Comparison of ENCODE assay signal across 14 cellular contexts in the genomic region with DNA sequence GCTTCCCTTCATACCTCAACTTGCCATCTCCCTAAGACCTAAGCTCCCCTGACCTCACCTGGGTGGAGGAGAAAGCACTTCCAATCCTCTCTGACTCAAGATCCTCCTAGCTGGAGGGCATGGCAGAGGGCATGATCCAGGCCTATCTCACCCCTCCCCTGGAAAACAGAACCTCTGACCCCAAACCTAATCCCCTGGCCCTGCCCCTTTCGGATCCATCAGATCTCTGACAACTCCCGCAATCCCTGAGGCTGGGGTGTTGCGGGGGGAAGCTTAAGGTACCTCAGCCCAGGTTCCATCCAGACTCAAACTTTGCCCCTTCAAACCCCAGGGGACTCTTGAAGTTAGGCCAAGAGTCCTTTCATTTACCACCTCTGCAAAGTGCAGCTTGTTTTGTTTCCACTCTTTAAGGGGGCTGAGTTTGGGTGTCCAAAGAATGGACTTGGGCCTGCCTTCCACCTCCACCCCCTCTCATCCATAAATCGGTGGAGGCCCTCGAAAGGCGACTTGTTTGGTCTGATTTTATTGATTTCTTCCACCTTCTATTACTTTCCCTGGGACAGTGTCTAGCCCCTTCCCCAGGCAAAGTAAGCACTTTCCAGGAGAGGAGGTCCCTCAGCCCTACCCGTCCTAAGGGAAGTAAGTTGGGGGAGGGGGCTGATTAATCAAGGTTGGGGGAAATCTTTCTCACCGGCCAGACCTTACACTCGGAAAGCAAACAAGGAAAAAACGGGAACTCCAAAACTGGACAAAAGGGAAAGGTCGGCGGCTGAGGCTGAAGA. TPM values are rescaled to one million over a fixed set of nuclear protein-coding genes. Genes with fewer than 3 reads are reported as not detected.
DNase-seq lines count a peak whose midpoint lies in the region; ATAC-seq and TF ChIP-seq lines count a peak whose summit lies in the region.
"Had no signal": no experiment of that assay in that cellular context is flagged by ENCODE, and none has a peak within 500 bp of the region (broad histone marks: within the 10 kb centered on the region; RNA-seq: fewer than 3 reads in every experiment).

No MANE protein-coding gene starts in this region.

- H3K4me1 Mint-ChIP-seq in activated CD4-positive, alpha-beta T cell treated with anti-CD3 and anti-CD28 coated beads, Interleukin-2, amount 10 ng/mL, durations not matched to agents 7 days and 5 days, result peaks cover 36% of the 10 kb centered on the region
- H3K4me1 Mint-ChIP-seq in endothelial cell (ENCODE audit: unreplicated experiment), result peaks cover 19% of the 10 kb centered on the region

- no peak overlapping the region for H3K27ac Mint-ChIP-seq in activated CD4-positive, alpha-beta T cell treated with anti-CD3 and anti-CD28 coated beads, Interleukin-2, amount 10 ng/mL, durations not matched to agents 7 days and 5 days
- H3K27ac Mint-ChIP-seq in endothelial cell (ENCODE audit: unreplicated experiment), result no peak overlapping the region

- ATAC-seq in PC-3, result no peak
- no peak for ATAC-seq in aorta (ENCODE audit: low FRiP score)
- ATAC-seq in GM18867 (IDR thresholded peaks at IDR 0.05; ENCODE audit: unreplicated experiment), result no peak
- ATAC-seq: body of pancreas, left lobe of liver had no signal

- no peaks in the 10 kb centered on the region for H3K36me3 ChIP-seq in PC-3 (ENCODE audit: low read depth, low read length)
- no peaks in the 10 kb centered on the region for H3K36me3 ChIP-seq in neuronal stem cell (replicated peaks in 1 of 2; ENCODE audit: control insufficient read depth in 2 of 2, insufficient read depth in 2 of 2, low read length in 2 of 2)
- no peaks in the 10 kb centered on the region for H3K36me3 ChIP-seq in GM23248 (ENCODE audit: low read depth)
- no peaks in the 10 kb centered on the region for H3K36me3 ChIP-seq in aorta (ENCODE audit: control insufficient read depth in 1 of 2, insufficient read depth in 2 of 2, low read length in 1 of 2)
- H3K36me3 ChIP-seq: prostate gland had no signal

- no peaks in the 10 kb centered on the region for H3K36me3 Mint-ChIP-seq in activated CD4-positive, alpha-beta T cell treated with anti-CD3 and anti-CD28 coated beads, Interleukin-2, amount 10 ng/mL, durations not matched to agents 7 days and 5 days (ENCODE audit: low read depth)
- H3K36me3 Mint-ChIP-seq in endothelial cell (ENCODE audit: low read depth, unreplicated experiment), result no peaks in the 10 kb centered on the region

- H3K9me2 ChIP-seq in PC-3 (replicated peaks; ENCODE audit: low read length) (no peaks in the 10 kb centered on the region), GM23248 (ENCODE audit: insufficient read depth) (no peaks in the 10 kb centered on the region)
- H3K9me2 ChIP-seq: SK-N-SH had no signal

- H4K91ac ChIP-seq in neuronal stem cell (ENCODE audit: low read depth, low read length, poor library complexity), result no peak overlapping the region

- H3K23ac ChIP-seq in neuronal stem cell (ENCODE audit: low read depth, low read length, poor library complexity), result no peak overlapping the region

- H3K18ac ChIP-seq in neuronal stem cell (ENCODE audit: low read length), result peak overlapping the region; percentile 79

- H3K14ac ChIP-seq in neuronal stem cell (ENCODE audit: low read length), result no peak overlapping the region

- H2AK5ac ChIP-seq in neuronal stem cell (ENCODE audit: low read depth, low read length), result no peak overlapping the region

- POLR2A ChIA-PET in activated CD4-positive, alpha-beta T cell treated with anti-CD3 and anti-CD28 coated beads, Interleukin-2, amount 10 ng/mL, durations not matched to agents 7 days and 5 days (lab: Charles Lee), result no interaction called here
- POLR2A ChIA-PET in PC-3 (lab: Charles Lee; ENCODE audit: unreplicated experiment), result no interaction called here

- no peak overlapping the region for H3K4ac ChIP-seq in neuronal stem cell (ENCODE audit: low read length)

- H3K27me3 Mint-ChIP-seq in activated CD4-positive, alpha-beta T cell treated with anti-CD3 and anti-CD28 coated beads, Interleukin-2, amount 10 ng/mL, durations not matched to agents 7 days and 5 days, result peaks cover 53% of the 10 kb centered on the region
- peaks cover 39% of the 10 kb centered on the region for H3K27me3 Mint-ChIP-seq in endothelial cell (ENCODE audit: unreplicated experiment)

- H3K4me2 ChIP-seq in PC-3 (ENCODE audit: low read length) (no peak overlapping the region), neuronal stem cell (ENCODE audit: insufficient read depth, low read length, poor library complexity, severe bottlenecking) (peak overlapping the region; percentile 78), GM23248 (ENCODE audit: unreplicated experiment) (no peak overlapping the region)
- H3K4me2 ChIP-seq: SK-N-SH had no signal

- H3K27me3 ChIP-seq in PC-3 (ENCODE audit: low read length) (no peaks in the 10 kb centered on the region), neuronal stem cell (ENCODE audit: control insufficient read depth in 3 of 3, insufficient read depth in 3 of 3, low read depth in 1 of 3, low read length in 3 of 3) (peaks cover 6 to 56% (median 50%) of the 10 kb centered on the region in 3 experiments), GM23248 (replicated peaks; ENCODE audit: insufficient read depth) (peaks cover 13% of the 10 kb centered on the region; the same call in 1 of the 2 replicates), aorta (ENCODE audit: control insufficient read depth in 1 of 2, insufficient read depth in 2 of 2, low read length in 1 of 2) (no peaks in the 10 kb centered on the region)

- intact Hi-C loops in PC-3 (cut with micrococcal nuclease) (no loop called here), aorta (cut with DNase I) (loop anchor here in 1 of 2 donors (10.0 kb wide), 2 partner anchors 227 to 483 kb away; a partner anchor contains a TSS)

- H3K79me2 ChIP-seq in PC-3 (ENCODE audit: low read length) (no peaks in the 10 kb centered on the region), GM23248 (ENCODE audit: insufficient read depth) (no peaks in the 10 kb centered on the region)

- no peak overlapping the region for H2BK5ac ChIP-seq in neuronal stem cell (ENCODE audit: low read length)

- H2BK15ac ChIP-seq in neuronal stem cell (ENCODE audit: low read length), result peak overlapping the region; percentile 2

- BruUV-seq in PC-3 (replicated peaks; lab: Mats Ljungman, UMichigan), result TSS peak; percentile 57

- H3F3A ChIP-seq in PC-3 (ENCODE audit: low read length, unreplicated experiment) (no peaks in the 10 kb centered on the region), GM23248 (ENCODE audit: insufficient read depth) (peaks cover 11% of the 10 kb centered on the region; the same call in 1 of the 2 replicates)

- no peak for DNase-seq in activated CD4-positive, alpha-beta T cell treated with anti-CD3 and anti-CD28 coated beads, Interleukin-2, amount 10 ng/mL, durations not matched to agents 7 days and 5 days
- DNase-seq in activated CD4-positive, alpha-beta T cell treated with anti-CD3 and anti-CD28 coated beads for 4 hours, result no peak
- DNase-seq in PC-3 (no peak), endothelial cell (ENCODE audit: low spot score) (no peak), neuronal stem cell (ENCODE audit: low spot score) (no peak), GM23248 (no peak), aorta (no peak)
- DNase-seq: body of pancreas; NCI-H1092; SK-N-SH; stimulated activated CD4-positive, alpha-beta T cell treated with anti-CD3 and anti-CD28 coated beads, Interleukin-4, amount 100 ng/mL, for 4 hours had no signal

- TF ChIP-seq CTCF in PC-3 (conservative IDR thresholded peaks at IDR 0.05; ENCODE audit: low read depth, low read length) (no peak), endothelial cell (IDR thresholded peaks at IDR 0.05; ENCODE audit: unreplicated experiment) (no peak)

- no peak overlapping the region for H3K4me3 ChIP-seq in PC-3 (ENCODE audit: low read length)
- H3K4me3 ChIP-seq in neuronal stem cell (ENCODE audit: low read length in 2 of 2), result peak overlapping the region; percentile 56 to 91
- no peak overlapping the region for H3K4me3 ChIP-seq in GM23248
- no peak overlapping the region for H3K4me3 ChIP-seq in aorta (ENCODE audit: low read length in 2 of 2)
- H3K4me3 ChIP-seq: body of pancreas, prostate gland had no signal

- H3K27ac ChIP-seq in PC-3 (ENCODE audit: low read length) (no peak overlapping the region), neuronal stem cell (replicated peaks; ENCODE audit: low read length) (no peak overlapping the region), GM23248 (no peak overlapping the region), aorta (ENCODE audit: low read depth in 1 of 2, low read length in 2 of 2) (no peak overlapping the region)
- H3K27ac ChIP-seq: body of pancreas, prostate gland had no signal

- peak overlapping the region; percentile 41 for H3K4me3 Mint-ChIP-seq in activated CD4-positive, alpha-beta T cell treated with anti-CD3 and anti-CD28 coated beads, Interleukin-2, amount 10 ng/mL, durations not matched to agents 7 days and 5 days
- peak overlapping the region; percentile 77 for H3K4me3 Mint-ChIP-seq in endothelial cell (ENCODE audit: unreplicated experiment)

- in situ Hi-C loops in GM23248 (cut with MboI), result no loop called here

- no peak overlapping the region for H4K8ac ChIP-seq in neuronal stem cell (ENCODE audit: low read depth, low read length)

- H3K9me3 Mint-ChIP-seq in activated CD4-positive, alpha-beta T cell treated with anti-CD3 and anti-CD28 coated beads, Interleukin-2, amount 10 ng/mL, durations not matched to agents 7 days and 5 days, result no peaks in the 10 kb centered on the region
- no peaks in the 10 kb centered on the region for H3K9me3 Mint-ChIP-seq in endothelial cell (ENCODE audit: unreplicated experiment)

- H2BK12ac ChIP-seq in neuronal stem cell (ENCODE audit: low read length), result no peak overlapping the region

- no peak overlapping the region for H2AFZ ChIP-seq in PC-3 (ENCODE audit: low read length)
- H2AFZ ChIP-seq in neuronal stem cell (ENCODE audit: low read length), result peak overlapping the region; percentile 30
- no peak overlapping the region for H2AFZ ChIP-seq in GM23248

- CTCF ChIA-PET in activated CD4-positive, alpha-beta T cell treated with anti-CD3 and anti-CD28 coated beads, Interleukin-2, amount 10 ng/mL, durations not matched to agents 7 days and 5 days (lab: Charles Lee), result interaction anchor here (0.6 to 0.9 kb wide), 2 partner anchors 9 to 131 kb away, joined by 3 to 4 read pairs; no protein-coding TSS in a partner anchor
- CTCF ChIA-PET in PC-3 (lab: Charles Lee), result interaction anchor here (0.5 kb wide), 1 partner anchor 134 kb away, joined by 9 read pairs; no protein-coding TSS in a partner anchor

- no CpG with 5 or more reads among the region's 12 CpGs for whole genome bisulfite sequencing in neuronal stem cell (ENCODE audit: extremely low coverage in 2 of 2, insufficient read length in 2 of 2, insufficient replicate concordance in 1 of 2), 2 donors
- 86 to 88% methylated on average over 11 to 12 of the region's 12 CpGs for WGBS in GM23248 (ENCODE audit: low coverage in 1 of 2, low lambda C conversion rate in 2 of 2, missing lambda C conversion rate in 2 of 2), 2 experiments
- 84 to 85% methylated on average over 12 of the region's 12 CpGs for WGBS in aorta, 2 donors

- no peaks in the 10 kb centered on the region for H3K79me1 ChIP-seq in neuronal stem cell (ENCODE audit: low read depth, low read length)

- H4K20me1 ChIP-seq in PC-3 (ENCODE audit: low read length) (no peaks in the 10 kb centered on the region), GM23248 (ENCODE audit: insufficient read depth) (no peaks in the 10 kb centered on the region)

- H3K9ac ChIP-seq in PC-3 (ENCODE audit: low read length) (no peak overlapping the region), neuronal stem cell (ENCODE audit: low read depth, low read length, poor library complexity) (no peak overlapping the region), GM23248 (no peak overlapping the region)
- H3K9ac ChIP-seq: SK-N-SH had no signal

- no peak overlapping the region for H2BK120ac ChIP-seq in neuronal stem cell (ENCODE audit: low read depth, low read length)

- H3K9me3 ChIP-seq in PC-3 (ENCODE audit: low read length) (no peaks in the 10 kb centered on the region), neuronal stem cell (replicated peaks in 1 of 2; ENCODE audit: control insufficient read depth in 2 of 2, insufficient read depth in 1 of 2, low read depth in 1 of 2, low read length in 2 of 2) (no peaks in the 10 kb centered on the region), GM23248 (ENCODE audit: low read depth) (no peaks in the 10 kb centered on the region), aorta (ENCODE audit: control insufficient read depth, low read length) (no peaks in the 10 kb centered on the region)
- H3K9me3 ChIP-seq: body of pancreas, prostate gland, SK-N-SH had no signal

- H3K4me1 ChIP-seq in PC-3 (ENCODE audit: insufficient read depth, low read length) (peaks cover 10% of the 10 kb centered on the region; the same call in 1 of the 2 replicates), neuronal stem cell (ENCODE audit: control insufficient read depth in 2 of 2, insufficient read depth in 1 of 2, low read depth in 1 of 2, low read length in 2 of 2) (peaks cover 17 to 20% of the 10 kb centered on the region in 2 donors), GM23248 (ENCODE audit: insufficient read depth) (0 out of 2 replicates have a peak, but pooled peaks cover 3% of the 10 kb centered on the region), aorta (ENCODE audit: control insufficient read depth in 1 of 2, insufficient read depth in 2 of 2, low read length in 2 of 2) (no peaks in the 10 kb centered on the region)

RNA-seq across cellular contexts. Expression of a gene that starts 2.6 kb away (rescaled TPM):
- total RNA-seq in activated CD4-positive, alpha-beta T cell treated with anti-CD3 and anti-CD28 coated beads, Interleukin-2, amount 10 ng/mL, durations not matched to agents 7 days and 5 days, result 1 to 10 TPM; 7.5 to 7.8 TPM
- total RNA-seq in PC-3 (2014; rRNA removed), result 12.6 and 17.7 TPM in 2 replicates
- 1.3 TPM for total RNA-seq in endothelial cell (ENCODE audit: unreplicated experiment)
- polyA plus RNA-seq in neuronal stem cell (2013, experiment 1 of 2), result 17.0 TPM
- 16.8 TPM for polyA plus RNA-seq in neuronal stem cell (2013, experiment 2 of 2)
- 2.9 and 4.3 TPM in 2 replicates for total RNA-seq in GM23248 (2014; rRNA removed; shearing (Covaris generic))
- 1.0 and 1.2 TPM in 2 replicates for polyA plus RNA-seq in GM23248 (2016; fragmentation: Nextera tagmentation; extraction: Ambion mirVana)
- total RNA-seq in aorta, result 1 to 10 TPM; 1.3 to 1.5 TPM
- under 1 TPM in 1 of 2 donors, not detected in 1; 0.64 TPM for polyA plus RNA-seq in aorta

RNA-seq across cellular contexts. Expression of a gene that starts 32.9 kb away (rescaled TPM):
- 100 to 1,000 TPM; 251 to 264 TPM for total RNA-seq in activated CD4-positive, alpha-beta T cell treated with anti-CD3 and anti-CD28 coated beads, Interleukin-2, amount 10 ng/mL, durations not matched to agents 7 days and 5 days
- total RNA-seq in PC-3 (2014; rRNA removed) (24.7 and 28.7 TPM in 2 replicates), endothelial cell (ENCODE audit: unreplicated experiment) (33.8 TPM), aorta (100 to 1,000 TPM; 124 to 195 TPM)
- 14.2 TPM for polyA plus RNA-seq in neuronal stem cell (2013, experiment 1 of 2)
- 14.1 TPM for polyA plus RNA-seq in neuronal stem cell (2013, experiment 2 of 2)
- 13.5 and 18.9 TPM in 2 replicates for total RNA-seq in GM23248 (2014; rRNA removed; shearing (Covaris generic))
- polyA plus RNA-seq in GM23248 (2016; fragmentation: Nextera tagmentation; extraction: Ambion mirVana) (2.4 and 3.1 TPM in 2 replicates), aorta (10 to 100 TPM; 28.7 to 70.1 TPM)

RNA-seq across cellular contexts. Expression of a gene that starts 58.0 kb away (rescaled TPM):
- total RNA-seq in activated CD4-positive, alpha-beta T cell treated with anti-CD3 and anti-CD28 coated beads, Interleukin-2, amount 10 ng/mL, durations not matched to agents 7 days and 5 days, result 10 to 100 TPM; 45.7 to 46.3 TPM
- 13.7 and 14.1 TPM in 2 replicates for total RNA-seq in PC-3 (2014; rRNA removed)
- 17.0 TPM for total RNA-seq in endothelial cell (ENCODE audit: unreplicated experiment)
- polyA plus RNA-seq in neuronal stem cell (2013, experiment 1 of 2), result 4.7 TPM
- polyA plus RNA-seq in neuronal stem cell (2013, experiment 2 of 2), result 4.8 TPM
- 6.1 and 7.2 TPM in 2 replicates for total RNA-seq in GM23248 (2014; rRNA removed; shearing (Covaris generic))
- polyA plus RNA-seq in GM23248 (2016; fragmentation: Nextera tagmentation; extraction: Ambion mirVana), result 44.6 and 49.9 TPM in 2 replicates
- 10 to 100 TPM; 18.3 to 18.8 TPM for total RNA-seq in aorta
- 10 to 100 TPM; 42.4 to 59.0 TPM for polyA plus RNA-seq in aorta

Comparison
In these comparisons a context has a peak if more than half of its experiments do, and no peak if none do; other contexts are left out.
1. H3K4me3 ChIP-seq: peak in neuronal stem cell (2 of 2); none in PC-3 (single experiment), GM23248 (single experiment) and aorta (0 of 2).